In genomic region chr9:117403403-117403811, GRCh38 we compare ENCODE assay signal across 13 cellular contexts. TPM values are rescaled to one million over a fixed set of nuclear protein-coding genes. Genes with fewer than 3 reads are reported as not detected.
DNase-seq lines count a peak whose midpoint lies in the region; TF ChIP-seq lines count a peak whose summit lies in the region.
"Had no signal": no experiment of that assay in that cellular context is flagged by ENCODE, and none has a peak within 500 bp of the region (broad histone marks: within the 10 kb centered on the region; RNA-seq: fewer than 3 reads in every experiment).

No MANE protein-coding gene starts in this region.

- no peak overlapping the region for H3K27ac Mint-ChIP-seq in nephron progenitor cell
- no peak overlapping the region for H3K27ac Mint-ChIP-seq in CD8-positive, alpha-beta memory T cell

- peaks cover 12% of the 10 kb centered on the region for H3K4me1 ChIP-seq in SJCRH30
- no peaks in the 10 kb centered on the region for H3K4me1 ChIP-seq in CD8-positive, alpha-beta memory T cell (ENCODE audit: insufficient read depth, low read length)
- H3K4me1 ChIP-seq: upper lobe of right lung had no signal

- H3K4me3 ChIP-seq in SJCRH30: no peak overlapping the region
- H3K4me3 ChIP-seq in CD8-positive, alpha-beta memory T cell (ENCODE audit: low read length): no peak overlapping the region
- H3K4me3 ChIP-seq: upper lobe of right lung had no signal

- TF ChIP-seq CTCF in nephron progenitor cell (IDR thresholded peaks at IDR 0.05): no peak

- no peak overlapping the region for H3K27ac ChIP-seq in SJCRH30
- no peak overlapping the region for H3K27ac ChIP-seq in CD8-positive, alpha-beta memory T cell (ENCODE audit: low read depth, low read length)
- H3K27ac ChIP-seq: upper lobe of right lung had no signal

- DNase-seq in C1 segment of cervical spinal cord (lab: John Stamatoyannopoulos, UW) (peak in 12 of 14 donors; percentile 30 to 82 (median 60)), NCI-H146 (lab: John Stamatoyannopoulos, UW) (peak; percentile 77), SK-N-DZ (ENCODE audit: low spot score) (peak; percentile 65), inferior parietal cortex (ENCODE audit: extremely low spot score) (peak; percentile 65), nephron progenitor cell (no peak), SJCRH30 (no peak)
- DNase-seq in activated naive CD4-positive, alpha-beta T cell treated with Interleukin-2 at 50 U/mL for 16 hours: no peak
- DNase-seq in CD8-positive, alpha-beta memory T cell: no peak
- DNase-seq: activated CD4-positive, alpha-beta T cell treated with anti-CD3 and anti-CD28 coated beads for 1 hour; activated T-cell treated with anti-CD3 and anti-CD28 coated beads for 4 hours; stimulated activated CD4-positive, alpha-beta T cell treated with anti-CD3 and anti-CD28 coated beads, Interleukin-2, amount 100 ng/mL, for 24 hours; upper lobe of right lung had no signal

- H3K4me1 Mint-ChIP-seq in nephron progenitor cell: peaks cover 12% of the 10 kb centered on the region
- no peaks in the 10 kb centered on the region for H3K4me1 Mint-ChIP-seq in CD8-positive, alpha-beta memory T cell
- H3K4me1 Mint-ChIP-seq: central memory CD8-positive, alpha-beta T cell had no signal

- H3K36me3 ChIP-seq in SJCRH30: peaks cover 4% of the 10 kb centered on the region; the same call in 1 of the 2 replicates
- no peaks in the 10 kb centered on the region for H3K36me3 ChIP-seq in CD8-positive, alpha-beta memory T cell (ENCODE audit: insufficient read depth, low read length)
- H3K36me3 ChIP-seq: upper lobe of right lung had no signal

- H3K9me3 ChIP-seq in SJCRH30 (replicated peaks): no peaks in the 10 kb centered on the region
- H3K9me3 ChIP-seq in CD8-positive, alpha-beta memory T cell (ENCODE audit: low read length): no peaks in the 10 kb centered on the region
- H3K9me3 ChIP-seq: upper lobe of right lung had no signal

- CTCF ChIA-PET in CD8-positive, alpha-beta memory T cell (lab: Charles Lee): no interaction called here

- no peaks in the 10 kb centered on the region for H3K27me3 ChIP-seq in SJCRH30
- H3K27me3 ChIP-seq in CD8-positive, alpha-beta memory T cell (ENCODE audit: insufficient read depth, low read length, poor library complexity, severe bottlenecking): no peaks in the 10 kb centered on the region

- no peaks in the 10 kb centered on the region for H3K36me3 Mint-ChIP-seq in nephron progenitor cell (ENCODE audit: low read depth)
- H3K36me3 Mint-ChIP-seq in CD8-positive, alpha-beta memory T cell: no peaks in the 10 kb centered on the region

- no peaks in the 10 kb centered on the region for H3K9me3 Mint-ChIP-seq in nephron progenitor cell
- peaks cover 0 to 5% (median 0%) of the 10 kb centered on the region in 5 donors for H3K9me3 Mint-ChIP-seq in CD8-positive, alpha-beta memory T cell

- no peak overlapping the region for H3K4me3 Mint-ChIP-seq in nephron progenitor cell
- no peak overlapping the region for H3K4me3 Mint-ChIP-seq in CD8-positive, alpha-beta memory T cell
- H3K4me3 Mint-ChIP-seq: central memory CD8-positive, alpha-beta T cell had no signal

- POLR2A ChIA-PET in CD8-positive, alpha-beta memory T cell (lab: Charles Lee): no interaction called here

- H3K27me3 Mint-ChIP-seq in nephron progenitor cell (ENCODE audit: low read depth, poor library complexity): peaks cover 35% of the 10 kb centered on the region
- peaks cover 0 to 4% of the 10 kb centered on the region in 2 donors for H3K27me3 Mint-ChIP-seq in CD8-positive, alpha-beta memory T cell

RNA-seq across cellular contexts. Expression of gene ASTN2, which starts 11.4 kb away (rescaled TPM):
- 10.8 and 11.0 TPM in 2 replicates for polyA plus RNA-seq in SK-N-DZ (2014; cell fraction: cytosol; rRNA removed)
- polyA plus RNA-seq in SK-N-DZ (2014; cell fraction: nucleus; rRNA removed): 4.7 and 5.3 TPM in 2 replicates
- 18.6 and 19.8 TPM in 2 replicates for total RNA-seq in SJCRH30 (2014; rRNA removed; shearing (Covaris generic))
- total RNA-seq in CD8-positive, alpha-beta memory T cell: 1 to 10 TPM; 4.1 to 4.8 TPM
- 4.2 TPM for polyA plus RNA-seq in CD8-positive, alpha-beta memory T cell

Comparison
In these comparisons a context has a peak if more than half of its experiments do, and no peak if none do; other contexts are left out.
1. DNase-seq: peak in C1 segment of cervical spinal cord (12 of 14), NCI-H146 (single experiment), SK-N-DZ (single experiment) and inferior parietal cortex (single experiment); none in nephron progenitor cell (single experiment), activated naive CD4-positive, alpha-beta T cell treated with Interleukin-2 at 50 U/mL for 16 hours (single experiment), SJCRH30 (0 of 2) and CD8-positive, alpha-beta memory T cell (0 of 5).